In genomic region chr2:207135801-207136457, GRCh38 we compare ENCODE assay signal across 2 cellular contexts.
TF ChIP-seq lines count a peak whose summit lies in the region.

No MANE protein-coding gene starts in this region.

TF ChIP-seq in A549, 52 proteins besides CTCF, POLR2A, EP300 and RAD21 (continued from another document):
- TF ChIP-seq, protein P1, sequence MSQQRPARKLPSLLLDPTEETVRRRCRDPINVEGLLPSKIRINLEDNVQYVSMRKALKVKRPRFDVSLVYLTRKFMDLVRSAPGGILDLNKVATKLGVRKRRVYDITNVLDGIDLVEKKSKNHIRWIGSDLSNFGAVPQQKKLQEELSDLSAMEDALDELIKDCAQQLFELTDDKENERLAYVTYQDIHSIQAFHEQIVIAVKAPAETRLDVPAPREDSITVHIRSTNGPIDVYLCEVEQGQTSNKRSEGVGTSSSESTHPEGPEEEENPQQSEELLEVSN (IDR thresholded peaks at IDR 0.05; ENCODE audit: borderline replicate concordance, low read depth) = no peak
- TF ChIP-seq HDAC2 (IDR thresholded peaks at IDR 0.05) = no peak
- TF ChIP-seq TP53 (CRISPR knock-in tag; IDR thresholded peaks at IDR 0.05) = no peak
- no peak; the same call in 1 of the 2 replicates for TF ChIP-seq POLR2AphosphoS2 (conservative IDR thresholded peaks at IDR 0.05; ENCODE audit: low read length)
- no peak for TF ChIP-seq FOXS1 (CRISPR knock-in tag; IDR thresholded peaks at IDR 0.05)
- no peak for TF ChIP-seq FOSB (CRISPR knock-in tag; IDR thresholded peaks at IDR 0.05)

TF ChIP-seq in WTC11, 78 proteins besides CTCF, POLR2A, EP300 and RAD21 (continued from another document):
- TF ChIP-seq ATF6 (CRISPR knock-in tag; IDR thresholded peaks at IDR 0.05) (no peak), NR2C2 (CRISPR knock-in tag; IDR thresholded peaks at IDR 0.05) (no peak), FOXP1 (CRISPR knock-in tag; IDR thresholded peaks at IDR 0.05; ENCODE audit: borderline replicate concordance) (no peak), ZNF281 (CRISPR knock-in tag; IDR thresholded peaks at IDR 0.05) (no peak), GABPB1 (CRISPR knock-in tag; IDR thresholded peaks at IDR 0.05) (no peak), ZBTB43 (CRISPR knock-in tag; IDR thresholded peaks at IDR 0.05) (no peak), NFE2L1 (CRISPR knock-in tag; IDR thresholded peaks at IDR 0.05) (no peak), JAZF1 (CRISPR knock-in tag; IDR thresholded peaks at IDR 0.05) (no peak), ZBTB21 (CRISPR knock-in tag; IDR thresholded peaks at IDR 0.05; ENCODE audit: borderline replicate concordance) (no peak), ETV6 (CRISPR knock-in tag; IDR thresholded peaks at IDR 0.05) (no peak), ZNF671 (CRISPR knock-in tag; IDR thresholded peaks at IDR 0.05) (no peak), ZNF317 (CRISPR knock-in tag; IDR thresholded peaks at IDR 0.05; ENCODE audit: borderline replicate concordance, low read depth) (no peak)
- TF ChIP-seq, protein P2, sequence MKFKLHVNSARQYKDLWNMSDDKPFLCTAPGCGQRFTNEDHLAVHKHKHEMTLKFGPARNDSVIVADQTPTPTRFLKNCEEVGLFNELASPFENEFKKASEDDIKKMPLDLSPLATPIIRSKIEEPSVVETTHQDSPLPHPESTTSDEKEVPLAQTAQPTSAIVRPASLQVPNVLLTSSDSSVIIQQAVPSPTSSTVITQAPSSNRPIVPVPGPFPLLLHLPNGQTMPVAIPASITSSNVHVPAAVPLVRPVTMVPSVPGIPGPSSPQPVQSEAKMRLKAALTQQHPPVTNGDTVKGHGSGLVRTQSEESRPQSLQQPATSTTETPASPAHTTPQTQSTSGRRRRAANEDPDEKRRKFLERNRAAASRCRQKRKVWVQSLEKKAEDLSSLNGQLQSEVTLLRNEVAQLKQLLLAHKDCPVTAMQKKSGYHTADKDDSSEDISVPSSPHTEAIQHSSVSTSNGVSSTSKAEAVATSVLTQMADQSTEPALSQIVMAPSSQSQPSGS (CRISPR knock-in tag; IDR thresholded peaks at IDR 0.05; ENCODE audit: borderline replicate concordance, low read depth) = no peak
